ENCODE assay signal across 8 cellular contexts in genomic region chr10:102225646-102226541, GRCh38. TPM values are rescaled to one million over a fixed set of nuclear protein-coding genes. Genes with fewer than 3 reads are reported as not detected.
DNase-seq lines count a peak whose midpoint lies in the region; ATAC-seq and TF ChIP-seq lines count a peak whose summit lies in the region.

Gene ELOVL3, plus strand, starts transcription at chr10:102226299. Its CDS starts 250 bp downstream, at chr10:102226549.

- CTCF ChIA-PET in activated CD4-positive, alpha-beta memory T cell treated with anti-CD3 and anti-CD28 coated beads for 36 hours (lab: Charles Lee): interaction anchor here (0.6 to 19.9 kb wide), 12 partner anchors 9 to 358 kb away, joined by 3 to 1053 read pairs (median 4); partner anchors contain the start of gene NFKB2

- WGBS in right lobe of liver (ENCODE audit: insufficient coverage, low coverage, low lambda C conversion rate, missing lambda C conversion rate): 13% methylated on average over 22 of the region's 47 CpGs

- TF ChIP-seq POLR2A in right lobe of liver (IDR thresholded peaks at IDR 0.05): no peak

- H3K9me3 ChIP-seq in right lobe of liver: no peaks in the 10 kb centered on the region

- peaks cover 0 to 8% of the 10 kb centered on the region in 2 donors for H3K27me3 ChIP-seq in right lobe of liver

- ATAC-seq in GM18511 (IDR thresholded peaks at IDR 0.05; ENCODE audit: unreplicated experiment): peak; percentile 91
- ATAC-seq in HG03025 (IDR thresholded peaks at IDR 0.05; ENCODE audit: low FRiP score, unreplicated experiment): peak; percentile 77
- ATAC-seq in right lobe of liver: peak; percentile 91 to 96 (median 94)

- H3K4me1 ChIP-seq in right lobe of liver: peaks cover 0 to 10% (median 5%) of the 10 kb centered on the region in 4 donors

- peaks cover 40% of the 10 kb centered on the region for H3K27me3 Mint-ChIP-seq in activated CD4-positive, alpha-beta memory T cell treated with anti-CD3 and anti-CD28 coated beads for 36 hours

- intact Hi-C loops in activated CD4-positive, alpha-beta memory T cell treated with anti-CD3 and anti-CD28 coated beads for 36 hours (cut with micrococcal nuclease): loop anchor here (5.0 kb wide), 1 partner anchor 356 kb away; no protein-coding TSS in a partner anchor
- intact Hi-C loops in right lobe of liver (cut with DNase I): loop anchor here in 1 of 2 donors (5.0 kb wide), 1 partner anchor 176 kb away; no protein-coding TSS in a partner anchor

- peak; percentile 79 to 90 for DNase-seq in NCI-H446 (lab: John Stamatoyannopoulos, UW)
- DNase-seq in activated CD4-positive, alpha-beta memory T cell treated with anti-CD3 and anti-CD28 coated beads for 36 hours: peak; percentile 94
- peak; percentile 85 to 96 for DNase-seq in dermis microvascular lymphatic vessel endothelial cell (ENCODE audit: low read depth in 2 of 2)
- DNase-seq in right lobe of liver: peak; percentile 90 to 92 (median 91)
- DNase-seq in stimulated activated CD4-positive, alpha-beta T cell treated with anti-CD3 and anti-CD28 coated beads, Interleukin-2, amount 100 ng/mL, for 48 hours: peak; percentile 74 to 76
- no peak for DNase-seq in SKM-1 (lab: John Stamatoyannopoulos, UW; ENCODE audit: unreplicated experiment)

- H3K4me3 Mint-ChIP-seq in activated CD4-positive, alpha-beta memory T cell treated with anti-CD3 and anti-CD28 coated beads for 36 hours: peak within 1 kb of the TSS; percentile 47

- no peaks in the 10 kb centered on the region for H3K9me3 Mint-ChIP-seq in activated CD4-positive, alpha-beta memory T cell treated with anti-CD3 and anti-CD28 coated beads for 36 hours

- peak within 1 kb of the TSS in 2 of 3 donors; percentile 24 to 48 for H3K27ac ChIP-seq in right lobe of liver

- POLR2A ChIA-PET in activated CD4-positive, alpha-beta memory T cell treated with anti-CD3 and anti-CD28 coated beads for 36 hours (lab: Charles Lee): interaction anchor here (0.6 to 2.0 kb wide), 2 partner anchors 36 to 168 kb away, joined by 4 to 7 read pairs; no protein-coding TSS in a partner anchor

- no peak for TF ChIP-seq CTCF in right lobe of liver (IDR thresholded peaks at IDR 0.05)

- H3K4me1 Mint-ChIP-seq in activated CD4-positive, alpha-beta memory T cell treated with anti-CD3 and anti-CD28 coated beads for 36 hours (ENCODE audit: low read depth): peaks cover 13% of the 10 kb centered on the region

- no peak within 1 kb of the TSS for H3K27ac Mint-ChIP-seq in activated CD4-positive, alpha-beta memory T cell treated with anti-CD3 and anti-CD28 coated beads for 36 hours

- H3K4me3 ChIP-seq in right lobe of liver: peak within 1 kb of the TSS in 2 of 3 donors; percentile 14 to 39

- H3K36me3 Mint-ChIP-seq in activated CD4-positive, alpha-beta memory T cell treated with anti-CD3 and anti-CD28 coated beads for 36 hours: no peaks in the 10 kb centered on the region

- no peaks in the 10 kb centered on the region for H3K36me3 ChIP-seq in right lobe of liver

RNA-seq across cellular contexts. Expression of gene ELOVL3, which starts in this region (rescaled TPM):
- total RNA-seq in activated CD4-positive, alpha-beta memory T cell treated with anti-CD3 and anti-CD28 coated beads for 36 hours: under 1 TPM; 0.21 to 0.56 TPM
- not detected in 2 replicates for total RNA-seq in dermis microvascular lymphatic vessel endothelial cell
- not detected for total RNA-seq in right lobe of liver

Comparison
In these comparisons a context has a peak if more than half of its experiments do, and no peak if none do; other contexts are left out.
1. Peak in DNase-seq in activated CD4-positive, alpha-beta memory T cell treated with anti-CD3 and anti-CD28 coated beads for 36 hours; RNA of the gene not detected or under 1 TPM.
2. Peak in DNase-seq in dermis microvascular lymphatic vessel endothelial cell; RNA of the gene not detected or under 1 TPM.
3. Peak in DNase-seq, ATAC-seq, H3K4me3 ChIP-seq and H3K27ac ChIP-seq in right lobe of liver; RNA of the gene not detected or under 1 TPM.